9 cellular contexts compared by ENCODE assay signal in genomic region chr10:5971315-5971832, GRCh38. TPM values are rescaled to one million over a fixed set of nuclear protein-coding genes. Genes with fewer than 3 reads are reported as not detected.
DNase-seq lines count a peak whose midpoint lies in the region; ATAC-seq and TF ChIP-seq lines count a peak whose summit lies in the region.
"Had no signal": no experiment of that assay in that cellular context is flagged by ENCODE, and none has a peak within 500 bp of the region (broad histone marks: within the 10 kb centered on the region; RNA-seq: fewer than 3 reads in every experiment).

No MANE protein-coding gene starts in this region.

- H3K36me3 ChIP-seq in thyroid gland = no peaks in the 10 kb centered on the region

- WGBS in thyroid gland, 2 donors = 82 to 84% methylated on average over 8 of the region's 8 CpGs

- peak overlapping the region; percentile 51 for H3K4me3 Mint-ChIP-seq in activated T-cell treated with anti-CD3 and anti-CD28 coated beads, Interleukin-2, amount 50 U/mL, for 4 hours

- H3K27ac ChIP-seq in thyroid gland = peak overlapping the region in 2 of 3 donors; percentile 1 to 26
- H3K27ac ChIP-seq: A549 had no signal

- H3K27me3 Mint-ChIP-seq in activated T-cell treated with anti-CD3 and anti-CD28 coated beads, Interleukin-2, amount 50 U/mL, for 4 hours (ENCODE audit: low read depth) = no peaks in the 10 kb centered on the region

- intact Hi-C loops in left ventricle myocardium superior (cut with micrococcal nuclease) (no loop called here), thyroid gland (cut with DNase I) (no loop called here)

- peak; percentile 3 to 10 for DNase-seq in activated CD4-positive, alpha-beta T cell treated with anti-CD3 and anti-CD28 coated beads for 24 hours (ENCODE audit: low read depth in 2 of 2)
- DNase-seq in activated CD4-positive, alpha-beta T cell treated with anti-CD3 and anti-CD28 coated beads for 1 hour = no peak
- DNase-seq in activated T-cell treated with anti-CD3 and anti-CD28 coated beads, Interleukin-2, amount 50 U/mL, for 4 hours = no peak
- DNase-seq in left ventricle myocardium superior (peak; percentile 29), thyroid gland (no peak), anterior cingulate cortex (lab: John Stamatoyannopoulos, UW) (no peak)
- DNase-seq in central memory CD4-positive, alpha-beta T cell = no peak

- no peak for TF ChIP-seq CTCF in thyroid gland (IDR thresholded peaks at IDR 0.05)

- no peak overlapping the region for H3K4me3 ChIP-seq in thyroid gland (replicated peaks in 1 of 3)
- H3K4me3 ChIP-seq: A549 had no signal

- no peaks in the 10 kb centered on the region for H3K9me3 ChIP-seq in thyroid gland
- H3K9me3 ChIP-seq: A549 had no signal

- H3K27me3 ChIP-seq in thyroid gland = no peaks in the 10 kb centered on the region

- H3K4me1 Mint-ChIP-seq in activated T-cell treated with anti-CD3 and anti-CD28 coated beads, Interleukin-2, amount 50 U/mL, for 4 hours (ENCODE audit: low read depth) = peaks cover 52% of the 10 kb centered on the region

- no peaks in the 10 kb centered on the region for H3K9me3 Mint-ChIP-seq in activated T-cell treated with anti-CD3 and anti-CD28 coated beads, Interleukin-2, amount 50 U/mL, for 4 hours

- H3K36me3 Mint-ChIP-seq in activated T-cell treated with anti-CD3 and anti-CD28 coated beads, Interleukin-2, amount 50 U/mL, for 4 hours (ENCODE audit: insufficient read depth) = peaks cover 7% of the 10 kb centered on the region

- ATAC-seq in activated T-cell treated with anti-CD3 and anti-CD28 coated beads, Interleukin-2, amount 50 U/mL, for 4 hours = peak; percentile 42 to 51
- peak; percentile 81 for ATAC-seq in left ventricle myocardium superior
- no peak for ATAC-seq in GM21360 (IDR thresholded peaks at IDR 0.05; ENCODE audit: unreplicated experiment)
- ATAC-seq: A549 had no signal

- H3K4me1 ChIP-seq in thyroid gland = no peaks in the 10 kb centered on the region
- H3K4me1 ChIP-seq: A549 had no signal

- no peak for TF ChIP-seq POLR2A in thyroid gland (IDR thresholded peaks at IDR 0.05)

RNA-seq across cellular contexts. Expression of gene IL15RA, which starts 6.0 kb away (rescaled TPM):
- total RNA-seq in activated T-cell treated with anti-CD3 and anti-CD28 coated beads, Interleukin-2, amount 50 U/mL, for 4 hours = 10 to 100 TPM; 41.5 to 42.4 (median 41.9) TPM
- 7.0 TPM for total RNA-seq in left ventricle myocardium superior
- 10 to 100 TPM; 10.6 to 34.3 (median 22.8) TPM for total RNA-seq in thyroid gland

Comparison
In these comparisons a context has a peak if more than half of its experiments do, and no peak if none do; other contexts are left out.
1. DNase-seq: peak in activated CD4-positive, alpha-beta T cell treated with anti-CD3 and anti-CD28 coated beads for 24 hours (2 of 2) and left ventricle myocardium superior (single experiment); none in activated CD4-positive, alpha-beta T cell treated with anti-CD3 and anti-CD28 coated beads for 1 hour (single experiment), activated T-cell treated with anti-CD3 and anti-CD28 coated beads, Interleukin-2, amount 50 U/mL, for 4 hours (single experiment), thyroid gland (0 of 2), central memory CD4-positive, alpha-beta T cell (single experiment) and anterior cingulate cortex (0 of 58).